11 cellular contexts compared by ENCODE assay signal in genomic region chr6:30670760-30671527, GRCh38. TPM values are rescaled to one million over a fixed set of nuclear protein-coding genes. Genes with fewer than 3 reads are reported as not detected.
DNase-seq lines count a peak whose midpoint lies in the region; ATAC-seq, FAIRE-seq and TF ChIP-seq lines count a peak whose summit lies in the region.
"Had no signal": no experiment of that assay in that cellular context is flagged by ENCODE, and none has a peak within 500 bp of the region (broad histone marks: within the 10 kb centered on the region; RNA-seq: fewer than 3 reads in every experiment).

No MANE protein-coding gene starts in this region.

- no peak overlapping the region for H3K4me3 Mint-ChIP-seq in Caco-2 (ENCODE audit: unreplicated experiment)
- peak overlapping the region; percentile 78 for H3K4me3 Mint-ChIP-seq in activated naive CD8-positive, alpha-beta T cell treated with anti-CD3 and anti-CD28 coated beads, Interleukin-2, amount 10 ng/mL, durations not matched to agents 7 days and 5 days
- H3K4me3 Mint-ChIP-seq in naive thymus-derived CD4-positive, alpha-beta T cell, result peak overlapping the region; percentile 77 to 94 (median 89)
- no peak overlapping the region for H3K4me3 Mint-ChIP-seq in CD14-positive monocyte

- H3K27ac ChIP-seq in naive thymus-derived CD4-positive, alpha-beta T cell (ENCODE audit: low read depth, low read length), result peak overlapping the region; percentile 77
- no peak overlapping the region for H3K27ac ChIP-seq in adrenal gland
- H3K27ac ChIP-seq: thoracic aorta had no signal

- TSS peak; percentile 17 for BruUV-seq in Caco-2 (replicated peaks; lab: Mats Ljungman, UMichigan)

- H3K9me3 ChIP-seq in Caco-2 (no peaks in the 10 kb centered on the region), adrenal gland (replicated peaks in 1 of 3) (no peaks in the 10 kb centered on the region)
- no peaks in the 10 kb centered on the region for H3K9me3 ChIP-seq in naive thymus-derived CD4-positive, alpha-beta T cell (ENCODE audit: control insufficient read depth in 2 of 3, low read length in 3 of 3)
- H3K9me3 ChIP-seq: spleen, thoracic aorta had no signal

- DNase-seq in Caco-2, result no peak
- no peak for DNase-seq in HTR-8/SVneo (ENCODE audit: insufficient read length, low spot score)
- no peak for DNase-seq in activated naive CD8-positive, alpha-beta T cell treated with anti-CD3 and anti-CD28 coated beads, Interleukin-2, amount 10 ng/mL, durations not matched to agents 7 days and 5 days
- DNase-seq in naive thymus-derived CD4-positive, alpha-beta T cell, result no peak
- no peak for DNase-seq in adrenal gland
- no peak for DNase-seq in CD14-positive monocyte (ENCODE audit: low spot score)
- no peak for DNase-seq in GOT3 (lab: John Stamatoyannopoulos, UW)
- DNase-seq in ecto neural progenitor cell (ENCODE audit: low spot score), result no peak
- DNase-seq: NCI-H187, spleen had no signal

- TF ChIP-seq CTCF in Caco-2 (IDR thresholded peaks at IDR 0.05; ENCODE audit: insufficient read depth in 1 of 2, low read depth in 1 of 2, low read length in 1 of 2, severe bottlenecking in 1 of 2, unreplicated experiment in 1 of 2) (peak in 1 of 2 experiments; percentile 22), adrenal gland (IDR thresholded peaks at IDR 0.05) (peak in 2 of 6 experiments; percentile 6 to 7), CD14-positive monocyte (IDR thresholded peaks at IDR 0.05) (no peak)

- WGBS in adrenal gland, 4 donors, result 86 to 89% (median 88%) methylated on average over 27 of the region's 27 CpGs

- CTCF ChIA-PET in Caco-2 (lab: Charles Lee), result no interaction called here
- CTCF ChIA-PET in naive thymus-derived CD4-positive, alpha-beta T cell (lab: Charles Lee), result interaction anchor here (2.0 kb wide), 1 partner anchor 51 kb away, joined by 18 read pairs; no protein-coding TSS in a partner anchor

- POLR2A ChIA-PET in Caco-2 (lab: Charles Lee), result no interaction called here
- POLR2A ChIA-PET in activated naive CD8-positive, alpha-beta T cell treated with anti-CD3 and anti-CD28 coated beads, Interleukin-2, amount 10 ng/mL, durations not matched to agents 7 days and 5 days (lab: Charles Lee), result interaction anchor here (0.9 to 16.6 kb wide), 3 partner anchors 51 to 56 kb away, joined by 4 to 512 read pairs (median 15); partner anchors contain the start of genes MDC1, MRPS18B, PPP1R10 and TUBB
- POLR2A ChIA-PET in naive thymus-derived CD4-positive, alpha-beta T cell (lab: Charles Lee), result interaction anchor here (0.6 to 15.7 kb wide), 5 partner anchors 11 to 907 kb away, joined by 3 to 499 read pairs (median 12); partner anchors contain the start of genes MDC1, MRPS18B and TUBB

- no peak for ATAC-seq in activated naive CD8-positive, alpha-beta T cell treated with anti-CD3 and anti-CD28 coated beads, Interleukin-2, amount 10 ng/mL, durations not matched to agents 7 days and 5 days (ENCODE audit: low read depth)
- ATAC-seq in naive thymus-derived CD4-positive, alpha-beta T cell, result no peak

- H3K36me3 Mint-ChIP-seq in Caco-2 (ENCODE audit: insufficient read depth, unreplicated experiment) (peaks cover 48% of the 10 kb centered on the region), CD14-positive monocyte (peaks cover 40 to 56% of the 10 kb centered on the region in 2 donors)
- peaks cover 11% of the 10 kb centered on the region for H3K36me3 Mint-ChIP-seq in activated naive CD8-positive, alpha-beta T cell treated with anti-CD3 and anti-CD28 coated beads, Interleukin-2, amount 10 ng/mL, durations not matched to agents 7 days and 5 days
- H3K36me3 Mint-ChIP-seq in naive thymus-derived CD4-positive, alpha-beta T cell, result peaks cover under 1 to 26% (median 18%) of the 10 kb centered on the region in 5 donors

- no peaks in the 10 kb centered on the region for H3K27me3 Mint-ChIP-seq in Caco-2 (ENCODE audit: insufficient read depth, unreplicated experiment)
- H3K27me3 Mint-ChIP-seq in activated naive CD8-positive, alpha-beta T cell treated with anti-CD3 and anti-CD28 coated beads, Interleukin-2, amount 10 ng/mL, durations not matched to agents 7 days and 5 days, result no peaks in the 10 kb centered on the region
- no peaks in the 10 kb centered on the region for H3K27me3 Mint-ChIP-seq in naive thymus-derived CD4-positive, alpha-beta T cell
- no peaks in the 10 kb centered on the region for H3K27me3 Mint-ChIP-seq in CD14-positive monocyte (ENCODE audit: low read depth in 3 of 3)

- H3K36me3 ChIP-seq in Caco-2 (ENCODE audit: control insufficient read depth, insufficient read depth, low read length), result no peaks in the 10 kb centered on the region
- peaks cover under 1 to 45% (median 13%) of the 10 kb centered on the region in 3 experiments for H3K36me3 ChIP-seq in naive thymus-derived CD4-positive, alpha-beta T cell (ENCODE audit: control insufficient read depth in 2 of 3, insufficient read depth in 3 of 3, low read length in 3 of 3)
- H3K36me3 ChIP-seq in adrenal gland (replicated peaks in 1 of 2), result peaks cover 0 to 49% of the 10 kb centered on the region in 2 donors

- H3K4me3 ChIP-seq in Caco-2 (ENCODE audit: low read depth, low read length) (no peak overlapping the region), adrenal gland (no peak overlapping the region)
- no peak overlapping the region for H3K4me3 ChIP-seq in naive thymus-derived CD4-positive, alpha-beta T cell (ENCODE audit: low read length)

- no peak for TF ChIP-seq POLR2A in adrenal gland (IDR thresholded peaks at IDR 0.05)

- peaks cover 6% of the 10 kb centered on the region for H3K4me1 ChIP-seq in Caco-2
- H3K4me1 ChIP-seq in naive thymus-derived CD4-positive, alpha-beta T cell (ENCODE audit: control insufficient read depth in 2 of 2, insufficient read depth in 2 of 2, low read length in 2 of 2), result peaks cover 8 to 15% of the 10 kb centered on the region in 2 donors
- peaks cover 10 to 22% of the 10 kb centered on the region in 2 donors for H3K4me1 ChIP-seq in adrenal gland (replicated peaks in 1 of 2)

- no peak overlapping the region for H3K27ac Mint-ChIP-seq in Caco-2 (ENCODE audit: unreplicated experiment)
- H3K27ac Mint-ChIP-seq in activated naive CD8-positive, alpha-beta T cell treated with anti-CD3 and anti-CD28 coated beads, Interleukin-2, amount 10 ng/mL, durations not matched to agents 7 days and 5 days, result no peak overlapping the region
- H3K27ac Mint-ChIP-seq in naive thymus-derived CD4-positive, alpha-beta T cell, result peak overlapping the region in 7 of 9 donors; percentile 20 to 74 (median 65)
- H3K27ac Mint-ChIP-seq in CD14-positive monocyte, result peak overlapping the region in 3 of 7 donors; percentile 31 to 66 (median 47)

- H3K27me3 ChIP-seq in Caco-2 (replicated peaks; ENCODE audit: control insufficient read depth, insufficient read depth, low read length) (no peaks in the 10 kb centered on the region), adrenal gland (no peaks in the 10 kb centered on the region)
- H3K27me3 ChIP-seq in naive thymus-derived CD4-positive, alpha-beta T cell (ENCODE audit: control insufficient read depth in 2 of 2, insufficient read depth in 2 of 2, low read length in 2 of 2), result no peaks in the 10 kb centered on the region
- H3K27me3 ChIP-seq: spleen had no signal

- peaks cover 5% of the 10 kb centered on the region for H3K4me1 Mint-ChIP-seq in Caco-2 (ENCODE audit: low read depth, unreplicated experiment)
- peaks cover 25% of the 10 kb centered on the region for H3K4me1 Mint-ChIP-seq in activated naive CD8-positive, alpha-beta T cell treated with anti-CD3 and anti-CD28 coated beads, Interleukin-2, amount 10 ng/mL, durations not matched to agents 7 days and 5 days
- peaks cover 23 to 49% (median 37%) of the 10 kb centered on the region in 7 donors for H3K4me1 Mint-ChIP-seq in naive thymus-derived CD4-positive, alpha-beta T cell
- H3K4me1 Mint-ChIP-seq in CD14-positive monocyte, result peaks cover 30% of the 10 kb centered on the region

- no peaks in the 10 kb centered on the region for H3K9me3 Mint-ChIP-seq in Caco-2 (ENCODE audit: unreplicated experiment)
- no peaks in the 10 kb centered on the region for H3K9me3 Mint-ChIP-seq in activated naive CD8-positive, alpha-beta T cell treated with anti-CD3 and anti-CD28 coated beads, Interleukin-2, amount 10 ng/mL, durations not matched to agents 7 days and 5 days
- H3K9me3 Mint-ChIP-seq in naive thymus-derived CD4-positive, alpha-beta T cell, result peaks cover 0 to 5% (median 0%) of the 10 kb centered on the region in 11 donors
- H3K9me3 Mint-ChIP-seq in CD14-positive monocyte, result peaks cover 0 to 2% (median 0%) of the 10 kb centered on the region in 7 donors

- peak; percentile 9 for FAIRE-seq in HTR-8/SVneo (lab: Jason Lieb, UNC)

- intact Hi-C loops in Caco-2 (cut with micrococcal nuclease; ENCODE audit: unreplicated experiment) (loop anchor here (5.0 kb wide), 1 partner anchor 189 kb away; no protein-coding TSS in a partner anchor), adrenal gland (cut with DNase I) (loop anchor here in 1 of 2 donors (5.0 kb wide), 1 partner anchor 44 kb away; the partner anchor contains the start of gene ATAT1), CD14-positive monocyte (cut with micrococcal nuclease) (loop anchor here in 1 of 2 donors (5.0 kb wide), 1 partner anchor 189 kb away; no protein-coding TSS in a partner anchor)
- intact Hi-C loops in naive thymus-derived CD4-positive, alpha-beta T cell (cut with micrococcal nuclease), result loop anchor here in 1 of 2 donors (10.0 kb wide), 1 partner anchor 216 kb away; no protein-coding TSS in a partner anchor

RNA-seq across cellular contexts. Expression of gene DHX16, which starts 1.9 kb away (rescaled TPM):
- total RNA-seq in Caco-2 (2022) (36.6 and 40.6 TPM in 2 replicates), adrenal gland (10 to 100 TPM; 16.4 to 32.1 (median 27.3) TPM)
- total RNA-seq in activated naive CD8-positive, alpha-beta T cell treated with anti-CD3 and anti-CD28 coated beads, Interleukin-2, amount 10 ng/mL, durations not matched to agents 7 days and 5 days, result 10 to 100 TPM; 42.9 to 44.2 TPM
- 10 to 100 TPM; 25.9 to 51.5 (median 46.7) TPM for total RNA-seq in naive thymus-derived CD4-positive, alpha-beta T cell
- 10 to 100 TPM; 14.9 to 38.3 TPM for polyA plus RNA-seq in naive thymus-derived CD4-positive, alpha-beta T cell
- polyA plus RNA-seq in adrenal gland (10 to 100 TPM; 37.7 to 75.9 (median 39.0) TPM), CD14-positive monocyte (10 to 100 TPM; 16.4 to 19.0 TPM)

RNA-seq across cellular contexts. Expression of gene PPP1R18, which starts 15.5 kb away (rescaled TPM):
- total RNA-seq in Caco-2 (2022) (6.6 and 9.7 TPM in 2 replicates), adrenal gland (10 to 100 TPM; 19.8 to 58.9 (median 41.2) TPM)
- total RNA-seq in activated naive CD8-positive, alpha-beta T cell treated with anti-CD3 and anti-CD28 coated beads, Interleukin-2, amount 10 ng/mL, durations not matched to agents 7 days and 5 days, result 100 to 1,000 TPM; 245 to 251 TPM
- total RNA-seq in naive thymus-derived CD4-positive, alpha-beta T cell, result 100 to 1,000 TPM in 2 of 5 experiments, 10 to 100 TPM in 3; 60.9 to 262 (median 95.3) TPM
- 10 to 100 TPM; 70.3 to 90.5 TPM for polyA plus RNA-seq in naive thymus-derived CD4-positive, alpha-beta T cell
- polyA plus RNA-seq in adrenal gland (100 to 1,000 TPM in 2 of 3 donors, 10 to 100 TPM in 1; 33.1 to 120 (median 115) TPM), CD14-positive monocyte (10 to 100 TPM; 58.5 to 78.9 TPM)

RNA-seq across cellular contexts. Expression of gene NRM, which starts 19.8 kb away (rescaled TPM):
- total RNA-seq in Caco-2 (2022) (31.7 and 32.1 TPM in 2 replicates), adrenal gland (10 to 100 TPM in 4 of 8 donors, 1 to 10 TPM in 4; 1.8 to 22.6 (median 10.0) TPM)
- total RNA-seq in activated naive CD8-positive, alpha-beta T cell treated with anti-CD3 and anti-CD28 coated beads, Interleukin-2, amount 10 ng/mL, durations not matched to agents 7 days and 5 days, result 10 to 100 TPM; 33.1 to 33.9 TPM
- total RNA-seq in naive thymus-derived CD4-positive, alpha-beta T cell, result 10 to 100 TPM in 1 of 5 experiments, 1 to 10 TPM in 4; 2.3 to 29.4 (median 3.1) TPM
- 1 to 10 TPM; 7.2 to 7.6 TPM for polyA plus RNA-seq in naive thymus-derived CD4-positive, alpha-beta T cell
- polyA plus RNA-seq in adrenal gland (10 to 100 TPM; 11.4 to 39.3 (median 24.9) TPM), CD14-positive monocyte (10 to 100 TPM; 25.9 to 35.0 TPM)

RNA-seq across cellular contexts. Expression of gene C6orf136, which starts 24.0 kb away (rescaled TPM):
- 25.4 and 25.7 TPM in 2 replicates for total RNA-seq in Caco-2 (2022)
- total RNA-seq in activated naive CD8-positive, alpha-beta T cell treated with anti-CD3 and anti-CD28 coated beads, Interleukin-2, amount 10 ng/mL, durations not matched to agents 7 days and 5 days, result 10 to 100 TPM; 33.5 to 34.3 TPM
- 10 to 100 TPM; 23.7 to 38.0 (median 32.1) TPM for total RNA-seq in naive thymus-derived CD4-positive, alpha-beta T cell
- 10 to 100 TPM; 12.3 to 22.5 TPM for polyA plus RNA-seq in naive thymus-derived CD4-positive, alpha-beta T cell
- total RNA-seq in adrenal gland, result 10 to 100 TPM in 7 of 8 donors, 1 to 10 TPM in 1; 1.8 to 25.7 (median 17.3) TPM
- polyA plus RNA-seq in adrenal gland, result 10 to 100 TPM; 20.0 to 73.7 (median 49.7) TPM
- 1 to 10 TPM; 2.0 to 2.7 TPM for polyA plus RNA-seq in CD14-positive monocyte

RNA-seq across cellular contexts. Expression of gene ATAT1, which starts 44.3 kb away (rescaled TPM):
- total RNA-seq in Caco-2 (2022) (17.9 and 19.7 TPM in 2 replicates), adrenal gland (10 to 100 TPM in 1 of 8 donors, 1 to 10 TPM in 6, under 1 TPM in 1; 0.78 to 10.1 (median 5.9) TPM)
- total RNA-seq in activated naive CD8-positive, alpha-beta T cell treated with anti-CD3 and anti-CD28 coated beads, Interleukin-2, amount 10 ng/mL, durations not matched to agents 7 days and 5 days, result 10 to 100 TPM; 11.2 to 13.5 TPM
- total RNA-seq in naive thymus-derived CD4-positive, alpha-beta T cell, result 10 to 100 TPM in 2 of 5 experiments, 1 to 10 TPM in 3; 7.0 to 12.0 (median 9.5) TPM
- 1 to 10 TPM; 1.3 to 1.9 TPM for polyA plus RNA-seq in naive thymus-derived CD4-positive, alpha-beta T cell
- polyA plus RNA-seq in adrenal gland (10 to 100 TPM; 10.1 to 16.3 (median 13.0) TPM), CD14-positive monocyte (under 1 TPM; 0.51 to 0.68 TPM)

Comparison
In these comparisons a context has a peak if more than half of its experiments do, and no peak if none do; other contexts are left out.
1. H3K27ac Mint-ChIP-seq: peak in naive thymus-derived CD4-positive, alpha-beta T cell (7 of 9); none in Caco-2 (single experiment) and activated naive CD8-positive, alpha-beta T cell treated with anti-CD3 and anti-CD28 coated beads, Interleukin-2, amount 10 ng/mL, durations not matched to agents 7 days and 5 days (single experiment).
2. H3K4me3 Mint-ChIP-seq: peak in activated naive CD8-positive, alpha-beta T cell treated with anti-CD3 and anti-CD28 coated beads, Interleukin-2, amount 10 ng/mL, durations not matched to agents 7 days and 5 days (single experiment) and naive thymus-derived CD4-positive, alpha-beta T cell (10 of 10); none in Caco-2 (single experiment) and CD14-positive monocyte (0 of 2).